8 cellular contexts compared by ENCODE assay signal in genomic region chr4:87422104-87423052, GRCh38. TPM values are rescaled to one million over a fixed set of nuclear protein-coding genes. Genes with fewer than 3 reads are reported as not detected.
DNase-seq lines count a peak whose midpoint lies in the region; ATAC-seq and TF ChIP-seq lines count a peak whose summit lies in the region.

TSS of gene NUDT9 (plus strand) at chr4:87422573. CDS start at chr4:87422906, 333 bp downstream.

- DNase-seq in NCI-H1105 (lab: John Stamatoyannopoulos, UW) (peak; percentile 77), SKM-1 treated with dmso at 0.1 percent for 144 hours (lab: John Stamatoyannopoulos, UW; ENCODE audit: unreplicated experiment) (peak; percentile 90), glomerular visceral epithelial cell (ENCODE audit: extremely low spot score) (peak; percentile 95), osteoblast (ENCODE audit: insufficient read length, low spot score, missing footprints) (peak; percentile 87), thoracic aorta (ENCODE audit: low spot score) (peak; percentile 86)

- peak within 1 kb of the TSS; percentile 97 for H3K4me2 ChIP-seq in osteoblast (ENCODE audit: insufficient read depth, low read length)

- TF ChIP-seq POLR2A in GM10847 (IDR thresholded peaks at IDR 0.05; ENCODE audit: extremely low read depth, insufficient read length) = peak; percentile 44

- H2AFZ ChIP-seq in osteoblast (ENCODE audit: low read length) = peak within 1 kb of the TSS; percentile 95

- no peaks in the 10 kb centered on the region for H3K36me3 ChIP-seq in osteoblast (ENCODE audit: insufficient read depth, low read length)
- no peaks in the 10 kb centered on the region for H3K36me3 ChIP-seq in thoracic aorta

- peak within 1 kb of the TSS; percentile 100 for H3K27ac Mint-ChIP-seq in activated naive CD8-positive, alpha-beta T cell

- H3K4me1 ChIP-seq in osteoblast (ENCODE audit: insufficient read depth, low read length) = peaks cover 21% of the 10 kb centered on the region
- peaks cover 12 to 36% of the 10 kb centered on the region in 2 donors for H3K4me1 ChIP-seq in thoracic aorta (ENCODE audit: control insufficient read depth in 1 of 2, low read depth in 2 of 2)

- peak within 1 kb of the TSS; percentile 98 for H3K4me3 ChIP-seq in osteoblast (ENCODE audit: insufficient read depth, low read length)
- H3K4me3 ChIP-seq in thoracic aorta = peak within 1 kb of the TSS; percentile 83

- no peaks in the 10 kb centered on the region for H3K27me3 Mint-ChIP-seq in activated naive CD8-positive, alpha-beta T cell

- peaks cover 54% of the 10 kb centered on the region for H3K79me2 ChIP-seq in osteoblast (ENCODE audit: insufficient read depth, low read length)

- peaks cover 36% of the 10 kb centered on the region for H3K4me1 Mint-ChIP-seq in activated naive CD8-positive, alpha-beta T cell (ENCODE audit: low read depth)

- ATAC-seq in HG02623 (IDR thresholded peaks at IDR 0.05; ENCODE audit: unreplicated experiment) (peak; percentile 86), thoracic aorta (ENCODE audit: insufficient number of reproducible peaks, low FRiP score, low read depth) (peak; percentile 93)

- no peaks in the 10 kb centered on the region for H3K36me3 Mint-ChIP-seq in activated naive CD8-positive, alpha-beta T cell

- H3K27ac ChIP-seq in osteoblast (ENCODE audit: low read depth, low read length) (peak within 1 kb of the TSS; percentile 93), thoracic aorta (peak within 1 kb of the TSS; percentile 71 to 86)

- TF ChIP-seq CTCF in osteoblast (IDR thresholded peaks at IDR 0.05; ENCODE audit: extremely low read depth, low read depth, low read length) (no peak), thoracic aorta (IDR thresholded peaks at IDR 0.05) (no peak)

- no peaks in the 10 kb centered on the region for H3K27me3 ChIP-seq in osteoblast (ENCODE audit: insufficient read depth, low read length)
- H3K27me3 ChIP-seq in thoracic aorta (replicated peaks; ENCODE audit: insufficient read depth) = no peaks in the 10 kb centered on the region

- H3K9me3 Mint-ChIP-seq in activated naive CD8-positive, alpha-beta T cell (ENCODE audit: low read depth) = no peaks in the 10 kb centered on the region

- peaks cover 3% of the 10 kb centered on the region for H4K20me1 ChIP-seq in osteoblast (ENCODE audit: insufficient read depth, low read length)

- peak within 1 kb of the TSS; percentile 100 for H3K4me3 Mint-ChIP-seq in activated naive CD8-positive, alpha-beta T cell

- no peaks in the 10 kb centered on the region for H3K9me3 ChIP-seq in osteoblast (ENCODE audit: low read depth, low read length)
- H3K9me3 ChIP-seq in thoracic aorta = no peaks in the 10 kb centered on the region

RNA-seq across cellular contexts. Expression of gene NUDT9, which starts in this region (rescaled TPM):
- total RNA-seq in osteoblast = 10.1 and 15.6 TPM in 2 replicates
- 10 to 100 TPM; 15.5 to 17.2 TPM for total RNA-seq in thoracic aorta

Comparison
In these comparisons a context has a peak if more than half of its experiments do, and no peak if none do; other contexts are left out.
1. Peak in every context shown above with its lines: DNase-seq, ATAC-seq, H3K4me3 ChIP-seq and H3K27ac ChIP-seq.